Comparison of ENCODE assay signal across 8 cellular contexts in the genomic region with DNA sequence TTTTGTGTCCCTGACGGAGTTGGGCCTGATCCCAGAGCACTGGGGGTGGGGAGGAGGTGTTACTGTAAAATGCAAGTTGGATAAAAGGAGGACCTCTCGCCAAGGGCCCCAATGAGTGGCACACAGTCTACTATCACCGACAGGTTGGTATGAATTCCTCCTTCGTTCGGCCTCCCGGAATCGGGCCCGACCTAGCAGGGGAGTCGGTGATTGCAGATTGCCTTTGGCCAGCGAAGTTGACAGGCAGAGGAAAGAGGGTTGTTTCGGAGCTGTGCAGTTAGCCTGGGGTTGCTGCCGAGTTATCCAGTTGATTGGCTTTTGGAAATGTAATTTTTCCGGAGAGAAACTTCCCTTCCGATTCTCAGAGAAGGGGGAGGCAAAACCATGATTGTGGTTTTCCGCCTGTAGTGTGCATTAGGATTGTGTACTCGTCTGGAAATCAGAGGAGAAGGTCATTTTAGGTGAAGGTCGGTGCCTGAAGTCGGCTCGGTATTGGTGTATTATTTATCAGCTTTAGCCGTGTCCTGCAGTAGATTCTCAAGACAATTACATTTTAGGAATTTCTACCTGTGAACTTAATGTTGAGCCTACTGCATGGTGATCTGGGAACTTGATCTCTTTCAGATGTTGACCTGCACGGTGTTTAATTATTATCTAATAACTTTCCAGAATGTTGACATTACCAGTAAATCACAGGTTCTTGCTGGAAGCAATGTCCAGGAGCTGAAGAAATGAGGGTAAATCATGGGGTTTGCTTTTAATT. TPM values are rescaled to one million over a fixed set of nuclear protein-coding genes. Genes with fewer than 3 reads are reported as not detected.
DNase-seq lines count a peak whose midpoint lies in the region; ATAC-seq and TF ChIP-seq lines count a peak whose summit lies in the region.

No MANE protein-coding gene starts in this region.

- no peak for TF ChIP-seq CTCF in CD4-positive, alpha-beta T cell (IDR thresholded peaks at IDR 0.05)
- TF ChIP-seq CTCF in WTC11 (IDR thresholded peaks at IDR 0.05), result no peak

- ATAC-seq in CD4-positive, alpha-beta T cell (ENCODE audit: poor library complexity), result no peak
- ATAC-seq in HG03159 (IDR thresholded peaks at IDR 0.05; ENCODE audit: unreplicated experiment) (peak; percentile 2), WTC11 (peak; percentile 5; the same call in 1 of the 2 replicates), naive B cell (ENCODE audit: low read depth in 2 of 2) (no peak), GM19023 (IDR thresholded peaks at IDR 0.05; ENCODE audit: unreplicated experiment) (no peak)

- no peaks in the 10 kb centered on the region for H3K9me3 ChIP-seq in CD4-positive, alpha-beta T cell (ENCODE audit: control insufficient read depth, low read length)

- peaks cover 30% of the 10 kb centered on the region for H3K4me1 Mint-ChIP-seq in CD4-positive, alpha-beta T cell (ENCODE audit: low read depth)
- H3K4me1 Mint-ChIP-seq in WTC11 (peaks cover 37% of the 10 kb centered on the region), naive B cell (peaks cover 22 to 38% (median 25%) of the 10 kb centered on the region in 3 donors)

- H3K27ac ChIP-seq in CD4-positive, alpha-beta T cell (ENCODE audit: low read depth, low read length), result no peak overlapping the region

- CTCF ChIA-PET in CD4-positive, alpha-beta T cell (lab: Charles Lee), result interaction anchor here (1.0 kb wide), 1 partner anchor 34 kb away, joined by 3 read pairs; no protein-coding TSS in a partner anchor
- CTCF ChIA-PET in WTC11 (lab: Charles Lee), result interaction anchor here (0.6 to 3.6 kb wide), 10 partner anchors 12 to 608 kb away, joined by 3 to 26 read pairs (median 4); a partner anchor contains a TSS

- no peaks in the 10 kb centered on the region for H3K9me3 Mint-ChIP-seq in CD4-positive, alpha-beta T cell
- no peaks in the 10 kb centered on the region for H3K9me3 Mint-ChIP-seq in WTC11
- H3K9me3 Mint-ChIP-seq in naive B cell, result peaks cover 0 to 12% (median under 1%) of the 10 kb centered on the region in 7 donors

- no peak overlapping the region for H3K27ac Mint-ChIP-seq in CD4-positive, alpha-beta T cell
- H3K27ac Mint-ChIP-seq in WTC11 (peak overlapping the region; percentile 89), naive B cell (peak overlapping the region in 5 of 6 donors; percentile 4 to 76 (median 72))

- H3K4me3 Mint-ChIP-seq in CD4-positive, alpha-beta T cell, result peak overlapping the region; percentile 89
- H3K4me3 Mint-ChIP-seq in WTC11 (peak overlapping the region; percentile 99), naive B cell (peak overlapping the region; percentile 87 to 98 (median 94))

- H3K27me3 ChIP-seq in CD4-positive, alpha-beta T cell (ENCODE audit: control insufficient read depth, insufficient read depth, low read length), result peaks cover 56% of the 10 kb centered on the region

- no peaks in the 10 kb centered on the region for H3K36me3 Mint-ChIP-seq in CD4-positive, alpha-beta T cell (ENCODE audit: low read depth)
- no peaks in the 10 kb centered on the region for H3K36me3 Mint-ChIP-seq in WTC11
- H3K36me3 Mint-ChIP-seq in naive B cell, result peaks cover 0 to under 1% of the 10 kb centered on the region in 2 donors

- no peak for DNase-seq in CD4-positive, alpha-beta T cell
- DNase-seq in WTC11 (ENCODE audit: low spot score), result peak; percentile 30
- DNase-seq in erythroblast (lab: John Stamatoyannopoulos, UW), result peak; percentile 63 to 82
- DNase-seq in naive B cell, result peak; percentile 8
- no peak for DNase-seq in NCI-H128 (lab: John Stamatoyannopoulos, UW; ENCODE audit: unreplicated experiment)
- DNase-seq in activated gamma-delta T cell treated with Interleukin-2 at 50 U/mL for 16 hours, result no peak

- no peak for TF ChIP-seq POLR2A in erythroblast (IDR thresholded peaks at IDR 0.05; ENCODE audit: low read length)

- H3K27me3 Mint-ChIP-seq in CD4-positive, alpha-beta T cell, result peaks cover 70% of the 10 kb centered on the region
- H3K27me3 Mint-ChIP-seq in WTC11 (ENCODE audit: low read depth), result no peaks in the 10 kb centered on the region
- peaks cover 32 to 61% (median 53%) of the 10 kb centered on the region in 3 donors for H3K27me3 Mint-ChIP-seq in naive B cell

- intact Hi-C loops in CD4-positive, alpha-beta T cell (cut with DNase I, micrococcal nuclease), result loop anchor here in 1 of 2 experiments (10.0 kb wide), 1 partner anchor 477 kb away; no protein-coding TSS in a partner anchor

- POLR2A ChIA-PET in CD4-positive, alpha-beta T cell (lab: Charles Lee), result no interaction called here
- POLR2A ChIA-PET in WTC11 (lab: Charles Lee), result interaction anchor here (1.3 to 1.4 kb wide), 2 partner anchors 12 to 101 kb away, joined by 3 to 4 read pairs; a partner anchor contains a TSS

TF ChIP-seq in WTC11, 78 proteins besides CTCF, POLR2A, EP300 and RAD21:
- TF ChIP-seq NFATC4 (CRISPR knock-in tag; IDR thresholded peaks at IDR 0.05) (no peak), TCF7 (CRISPR knock-in tag; IDR thresholded peaks at IDR 0.05; ENCODE audit: low read depth) (no peak), ATF1 (CRISPR knock-in tag; IDR thresholded peaks at IDR 0.05) (no peak), FOXP1 (CRISPR knock-in tag; IDR thresholded peaks at IDR 0.05; ENCODE audit: borderline replicate concordance) (no peak), KAT7 (CRISPR knock-in tag; IDR thresholded peaks at IDR 0.05; ENCODE audit: borderline replicate concordance) (no peak)
- TF ChIP-seq, protein P1, sequence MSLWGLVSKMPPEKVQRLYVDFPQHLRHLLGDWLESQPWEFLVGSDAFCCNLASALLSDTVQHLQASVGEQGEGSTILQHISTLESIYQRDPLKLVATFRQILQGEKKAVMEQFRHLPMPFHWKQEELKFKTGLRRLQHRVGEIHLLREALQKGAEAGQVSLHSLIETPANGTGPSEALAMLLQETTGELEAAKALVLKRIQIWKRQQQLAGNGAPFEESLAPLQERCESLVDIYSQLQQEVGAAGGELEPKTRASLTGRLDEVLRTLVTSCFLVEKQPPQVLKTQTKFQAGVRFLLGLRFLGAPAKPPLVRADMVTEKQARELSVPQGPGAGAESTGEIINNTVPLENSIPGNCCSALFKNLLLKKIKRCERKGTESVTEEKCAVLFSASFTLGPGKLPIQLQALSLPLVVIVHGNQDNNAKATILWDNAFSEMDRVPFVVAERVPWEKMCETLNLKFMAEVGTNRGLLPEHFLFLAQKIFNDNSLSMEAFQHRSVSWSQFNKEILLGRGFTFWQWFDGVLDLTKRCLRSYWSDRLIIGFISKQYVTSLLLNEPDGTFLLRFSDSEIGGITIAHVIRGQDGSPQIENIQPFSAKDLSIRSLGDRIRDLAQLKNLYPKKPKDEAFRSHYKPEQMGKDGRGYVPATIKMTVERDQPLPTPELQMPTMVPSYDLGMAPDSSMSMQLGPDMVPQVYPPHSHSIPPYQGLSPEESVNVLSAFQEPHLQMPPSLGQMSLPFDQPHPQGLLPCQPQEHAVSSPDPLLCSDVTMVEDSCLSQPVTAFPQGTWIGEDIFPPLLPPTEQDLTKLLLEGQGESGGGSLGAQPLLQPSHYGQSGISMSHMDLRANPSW (CRISPR knock-in tag; conservative IDR thresholded peaks at IDR 0.05; ENCODE audit: low read depth), result no peak
TF ChIP-seq in WTC11: peak in this region for 0.

RNA-seq across cellular contexts. Expression of a gene that starts 1.1 kb away (rescaled TPM):
- 1 to 10 TPM; 3.6 TPM for total RNA-seq in CD4-positive, alpha-beta T cell
- total RNA-seq in WTC11 (2021), result 32.0 to 35.8 TPM (median 32.2 TPM) in 3 replicates
- 1 to 10 TPM in 5 of 6 donors, not detected in 1; 2.3 to 4.3 (median 3.6) TPM for polyA plus RNA-seq in naive B cell (ENCODE audit: low read depth in 6 of 6)

RNA-seq across cellular contexts. Expression of a gene that starts 12.2 kb away (rescaled TPM):
- not detected for total RNA-seq in CD4-positive, alpha-beta T cell
- total RNA-seq in WTC11 (2021), result 8.2 to 10.2 TPM (median 8.3 TPM) in 3 replicates
- not detected for polyA plus RNA-seq in naive B cell (ENCODE audit: low read depth in 6 of 6)

Comparison
In these comparisons a context has a peak if more than half of its experiments do, and no peak if none do; other contexts are left out.
1. ATAC-seq: peak in HG03159 (single experiment) and WTC11 (single experiment); none in CD4-positive, alpha-beta T cell (single experiment), naive B cell (0 of 2) and GM19023 (single experiment).
2. DNase-seq: peak in WTC11 (single experiment), erythroblast (2 of 2) and naive B cell (single experiment); none in CD4-positive, alpha-beta T cell (0 of 10), NCI-H128 (single experiment) and activated gamma-delta T cell treated with Interleukin-2 at 50 U/mL for 16 hours (single experiment).
3. Peak in every context shown above with its lines, with median percentiles within 50 percentile points of each other: H3K4me3 Mint-ChIP-seq.